Comparison of ENCODE assay signal across 19 cellular contexts in the genomic region with DNA sequence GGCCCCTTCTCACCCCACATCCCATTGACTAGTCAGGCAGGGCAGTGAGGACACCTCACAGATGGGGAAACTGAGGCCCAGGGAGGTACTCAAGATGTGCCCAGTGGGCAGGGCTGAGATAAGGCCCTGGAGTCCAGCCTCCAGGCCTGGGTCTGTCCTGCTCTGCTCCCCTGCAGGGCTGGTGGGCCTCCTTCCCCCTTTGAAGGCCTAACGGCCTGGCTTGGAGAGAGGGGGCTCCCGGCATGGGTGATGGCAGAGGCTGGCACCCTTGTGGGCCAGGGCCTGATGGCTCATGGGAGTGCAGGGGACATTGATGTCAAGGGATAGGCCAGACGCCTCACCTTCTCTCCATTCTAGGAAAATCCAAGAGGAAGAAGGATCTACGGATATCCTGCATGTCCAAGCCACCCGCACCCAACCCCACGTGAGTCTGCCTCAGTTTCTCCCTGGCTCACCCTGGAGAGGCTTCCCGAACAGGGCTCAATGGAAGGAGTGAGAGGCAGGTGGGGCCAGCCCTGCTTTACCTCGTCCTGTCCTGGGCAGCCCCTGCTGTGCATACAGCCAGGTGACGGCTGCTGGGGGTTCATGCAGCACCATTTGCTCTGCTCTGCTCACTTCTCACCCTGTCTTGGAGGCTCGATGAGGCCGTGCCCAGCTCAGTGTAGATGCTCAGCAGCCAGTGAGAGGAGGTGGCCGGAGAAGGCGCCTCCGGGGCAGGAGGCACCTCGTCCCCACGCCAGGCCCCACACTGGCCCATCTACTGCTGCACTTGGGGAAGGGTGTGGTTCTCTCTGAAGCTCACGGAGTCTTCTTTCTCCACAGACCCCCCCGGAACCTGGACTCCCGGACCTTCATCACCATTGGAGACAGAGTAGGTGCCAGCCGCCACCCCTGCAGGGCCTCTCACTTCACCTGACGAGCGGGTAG.
"Had no signal": no experiment of that assay in that cellular context is flagged by ENCODE, and none has a peak within 500 bp of the region (broad histone marks: within the 10 kb centered on the region; RNA-seq: fewer than 3 reads in every experiment).

No MANE protein-coding gene starts in this region.

- H3K27ac ChIP-seq: colonic mucosa, gastroesophageal sphincter, tibial nerve had no signal

- ATAC-seq: activated CD8-positive, alpha-beta T cell treated with anti-CD3 and anti-CD28 coated beads for 36 hours; esophagus mucosa; gastroesophageal sphincter; heart left ventricle; naive thymus-derived CD8-positive, alpha-beta T cell; stimulated activated naive CD8-positive, alpha-beta T cell treated with anti-CD3 and anti-CD28 coated beads, Interleukin-15, Interleukin-2, amounts not matched to agents 100 U/mL and 50 U/mL, for 24 hours had no signal

- DNase-seq: activated CD4-positive, alpha-beta T cell treated with anti-CD3 and anti-CD28 coated beads for 48 hours; activated CD4-positive, CD25-positive, alpha-beta regulatory T cell; activated CD8-positive, alpha-beta T cell treated with anti-CD3 and anti-CD28 coated beads for 36 hours; activated naive CD4-positive, alpha-beta T cell treated with anti-CD3 and anti-CD28 coated beads for 36 hours; activated T-cell treated with anti-CD3 and anti-CD28 coated beads, Interleukin-2, amount 50 U/mL, for 24 hours; central memory CD4-positive, alpha-beta T cell; colonic mucosa; left cardiac atrium; mesendoderm; naive thymus-derived CD8-positive, alpha-beta T cell; retina; stimulated activated CD4-positive, alpha-beta T cell treated with anti-CD3 and anti-CD28 coated beads, Interleukin-2, amount 100 ng/mL, for 24 hours; stimulated activated naive CD8-positive, alpha-beta T cell treated with anti-CD3 and anti-CD28 coated beads, Interleukin-15, Interleukin-2, amounts not matched to agents 100 U/mL and 50 U/mL, for 24 hours; T1000 had no signal

- H3K4me1 ChIP-seq: colonic mucosa had no signal

- H3K9me3 Mint-ChIP-seq: activated CD8-positive, alpha-beta T cell treated with anti-CD3 and anti-CD28 coated beads for 36 hours; activated T-cell treated with anti-CD3 and anti-CD28 coated beads, Interleukin-2, amount 50 U/mL, for 24 hours had no signal

- H3K27me3 Mint-ChIP-seq: activated CD8-positive, alpha-beta T cell treated with anti-CD3 and anti-CD28 coated beads for 36 hours; activated T-cell treated with anti-CD3 and anti-CD28 coated beads, Interleukin-2, amount 50 U/mL, for 24 hours had no signal

- H3K9me3 ChIP-seq: colonic mucosa, gastroesophageal sphincter, heart left ventricle, tibial nerve had no signal

- H3K4me3 ChIP-seq: colonic mucosa, gastroesophageal sphincter, heart left ventricle, tibial nerve had no signal

- H3K4me3 Mint-ChIP-seq: activated CD8-positive, alpha-beta T cell treated with anti-CD3 and anti-CD28 coated beads for 36 hours; activated naive CD4-positive, alpha-beta T cell treated with anti-CD3 and anti-CD28 coated beads for 36 hours; activated T-cell treated with anti-CD3 and anti-CD28 coated beads, Interleukin-2, amount 50 U/mL, for 24 hours; brain; naive thymus-derived CD8-positive, alpha-beta T cell had no signal

- H3K27ac Mint-ChIP-seq: activated CD8-positive, alpha-beta T cell treated with anti-CD3 and anti-CD28 coated beads for 36 hours; activated naive CD4-positive, alpha-beta T cell treated with anti-CD3 and anti-CD28 coated beads for 36 hours had no signal

- H3K27me3 ChIP-seq: colonic mucosa, heart left ventricle, tibial nerve had no signal
